In the genomic region with DNA sequence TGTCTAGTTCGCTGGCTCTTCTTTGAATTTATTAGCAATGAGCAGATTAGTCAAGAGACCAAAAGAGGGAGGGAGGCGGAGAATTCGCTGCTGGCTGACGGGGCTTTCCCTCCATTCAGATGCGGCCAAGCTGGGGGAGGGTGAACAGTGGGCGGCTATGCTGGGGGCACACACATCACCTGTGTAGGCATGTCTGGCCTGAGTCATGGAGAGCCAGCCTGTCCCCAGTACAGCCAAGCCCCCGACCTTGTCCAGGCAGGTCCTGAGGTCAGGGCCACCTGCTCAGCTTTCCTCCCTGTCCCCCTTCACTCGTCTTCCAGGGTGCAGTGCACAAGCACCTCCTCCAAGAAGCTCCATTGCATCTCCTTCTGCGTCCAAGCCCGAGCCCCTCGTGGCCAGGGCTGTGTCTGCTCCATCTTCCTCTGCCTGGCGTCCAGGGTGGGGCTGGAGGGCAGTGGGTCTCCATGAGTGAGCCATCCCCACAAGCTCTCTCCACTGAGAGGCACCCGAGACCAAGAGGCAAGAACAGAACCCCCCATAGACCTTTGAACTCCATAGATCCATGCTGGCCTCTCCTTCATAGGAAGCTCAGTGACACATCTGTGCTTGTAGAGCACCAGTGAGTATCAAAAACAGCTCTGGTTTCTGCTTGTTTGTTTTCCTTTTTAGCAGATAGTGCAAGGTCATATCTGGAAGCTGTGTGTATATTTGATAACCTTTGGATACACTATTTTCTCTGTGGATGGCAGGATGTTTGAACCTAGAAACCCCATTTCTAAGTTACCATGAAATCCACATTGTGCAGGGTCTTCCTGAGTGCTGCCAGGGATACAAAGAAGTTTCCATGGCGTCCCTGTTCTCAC, we compare ENCODE assay signal across 1 cellular context.
TF ChIP-seq lines count a peak whose summit lies in the region.

No MANE protein-coding gene starts in this region.

TF ChIP-seq in HepG2, 621 proteins besides CTCF, POLR2A, EP300 and RAD21 (continued from another document and continues in another):
- TF ChIP-seq, protein P1, sequence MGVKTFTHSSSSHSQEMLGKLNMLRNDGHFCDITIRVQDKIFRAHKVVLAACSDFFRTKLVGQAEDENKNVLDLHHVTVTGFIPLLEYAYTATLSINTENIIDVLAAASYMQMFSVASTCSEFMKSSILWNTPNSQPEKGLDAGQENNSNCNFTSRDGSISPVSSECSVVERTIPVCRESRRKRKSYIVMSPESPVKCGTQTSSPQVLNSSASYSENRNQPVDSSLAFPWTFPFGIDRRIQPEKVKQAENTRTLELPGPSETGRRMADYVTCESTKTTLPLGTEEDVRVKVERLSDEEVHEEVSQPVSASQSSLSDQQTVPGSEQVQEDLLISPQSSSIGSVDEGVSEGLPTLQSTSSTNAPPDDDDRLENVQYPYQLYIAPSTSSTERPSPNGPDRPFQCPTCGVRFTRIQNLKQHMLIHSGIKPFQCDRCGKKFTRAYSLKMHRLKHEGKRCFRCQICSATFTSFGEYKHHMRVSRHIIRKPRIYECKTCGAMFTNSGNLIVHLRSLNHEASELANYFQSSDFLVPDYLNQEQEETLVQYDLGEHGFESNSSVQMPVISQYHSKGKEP (CRISPR knock-in tag; IDR thresholded peaks at IDR 0.05) = no peak
- TF ChIP-seq ZNF772 (CRISPR knock-in tag; IDR thresholded peaks at IDR 0.05) (peak; percentile 78; the same call in 1 of the 2 replicates), NFYC (CRISPR knock-in tag; IDR thresholded peaks at IDR 0.05) (no peak), ZNF720 (CRISPR knock-in tag; IDR thresholded peaks at IDR 0.05) (no peak), DPF2 (CRISPR knock-in tag; IDR thresholded peaks at IDR 0.05; ENCODE audit: borderline replicate concordance, low read depth) (peak; percentile 21; the same call in 1 of the 2 replicates), ZNF761 (CRISPR knock-in tag; conservative IDR thresholded peaks at IDR 0.05) (peak; percentile 74; the same call in 1 of the 2 replicates), SP2 (CRISPR knock-in tag; IDR thresholded peaks at IDR 0.05) (no peak), ZNF441 (CRISPR knock-in tag; IDR thresholded peaks at IDR 0.05; ENCODE audit: borderline replicate concordance) (0 out of 2 replicates have a peak, but pooled peaks have one; percentile 69), ADNP (CRISPR knock-in tag; IDR thresholded peaks at IDR 0.05) (no peak), CREM (IDR thresholded peaks at IDR 0.05) (peak; percentile 85), CREM (CRISPR knock-in tag; IDR thresholded peaks at IDR 0.05) (no peak), PRPF4 (IDR thresholded peaks at IDR 0.05; ENCODE audit: low read depth, low read length, poor library complexity, severe bottlenecking) (no peak), NFE2L1 (CRISPR knock-in tag; IDR thresholded peaks at IDR 0.05; ENCODE audit: borderline replicate concordance) (no peak), POLR2G (IDR thresholded peaks at IDR 0.05; ENCODE audit: low read depth, low read length) (peak; percentile 67), HDAC1 (CRISPR knock-in tag; IDR thresholded peaks at IDR 0.05) (peak; percentile 65), ATM (IDR thresholded peaks at IDR 0.05; ENCODE audit: borderline replicate concordance) (no peak), ZNF333 (CRISPR knock-in tag; IDR thresholded peaks at IDR 0.05; ENCODE audit: borderline replicate concordance) (no peak), ZMYM4 (CRISPR knock-in tag; IDR thresholded peaks at IDR 0.05) (peak; percentile 76), TBL1XR1 (IDR thresholded peaks at IDR 0.05; ENCODE audit: borderline replicate concordance, low read length, partially characterized antibody) (peak; percentile 18), GATA4 (IDR thresholded peaks at IDR 0.05; ENCODE audit: borderline replicate concordance, low read depth) (peak; percentile 95), RCOR2 (CRISPR knock-in tag; IDR thresholded peaks at IDR 0.05) (peak; percentile 62), KLF13 (CRISPR knock-in tag; IDR thresholded peaks at IDR 0.05) (no peak), SMAD3 (CRISPR knock-in tag; IDR thresholded peaks at IDR 0.05) (no peak; the same call in 1 of the 2 replicates), XBP1 (CRISPR knock-in tag; IDR thresholded peaks at IDR 0.05) (peak; percentile 64; the same call in 1 of the 2 replicates), JDP2 (CRISPR knock-in tag; IDR thresholded peaks at IDR 0.05; ENCODE audit: borderline replicate concordance) (no peak), RBAK (CRISPR knock-in tag; IDR thresholded peaks at IDR 0.05) (no peak), PCBP1 (IDR thresholded peaks at IDR 0.05; ENCODE audit: borderline replicate concordance, low read depth, low read length) (no peak), SMARCC2 (IDR thresholded peaks at IDR 0.05) (no peak), CBX5 (CRISPR knock-in tag; IDR thresholded peaks at IDR 0.05; ENCODE audit: borderline replicate concordance) (no peak; the same call in 1 of the 2 replicates), RFX1 (IDR thresholded peaks at IDR 0.05) (no peak), MAF1 (CRISPR knock-in tag; IDR thresholded peaks at IDR 0.05; ENCODE audit: borderline replicate concordance) (no peak), KAT7 (CRISPR knock-in tag; IDR thresholded peaks at IDR 0.05; ENCODE audit: borderline replicate concordance) (peak; percentile 12; the same call in 1 of the 2 replicates), ZNF850 (CRISPR knock-in tag; conservative IDR thresholded peaks at IDR 0.05) (no peak), ZNF879 (CRISPR knock-in tag; IDR thresholded peaks at IDR 0.05) (no peak), HMG20B (CRISPR knock-in tag; conservative IDR thresholded peaks at IDR 0.05) (0 out of 2 replicates have a peak, but pooled peaks have one; percentile 48)
- TF ChIP-seq, protein P2, sequence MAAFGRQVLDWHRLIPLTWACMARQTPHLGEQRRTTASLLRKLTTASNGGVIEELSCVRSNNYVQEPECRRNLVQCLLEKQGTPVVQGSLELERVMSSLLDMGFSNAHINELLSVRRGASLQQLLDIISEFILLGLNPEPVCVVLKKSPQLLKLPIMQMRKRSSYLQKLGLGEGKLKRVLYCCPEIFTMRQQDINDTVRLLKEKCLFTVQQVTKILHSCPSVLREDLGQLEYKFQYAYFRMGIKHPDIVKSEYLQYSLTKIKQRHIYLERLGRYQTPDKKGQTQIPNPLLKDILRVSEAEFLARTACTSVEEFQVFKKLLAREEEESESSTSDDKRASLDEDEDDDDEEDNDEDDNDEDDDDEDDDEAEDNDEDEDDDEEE (CRISPR knock-in tag; IDR thresholded peaks at IDR 0.05) = no peak
- TF ChIP-seq, protein P3, sequence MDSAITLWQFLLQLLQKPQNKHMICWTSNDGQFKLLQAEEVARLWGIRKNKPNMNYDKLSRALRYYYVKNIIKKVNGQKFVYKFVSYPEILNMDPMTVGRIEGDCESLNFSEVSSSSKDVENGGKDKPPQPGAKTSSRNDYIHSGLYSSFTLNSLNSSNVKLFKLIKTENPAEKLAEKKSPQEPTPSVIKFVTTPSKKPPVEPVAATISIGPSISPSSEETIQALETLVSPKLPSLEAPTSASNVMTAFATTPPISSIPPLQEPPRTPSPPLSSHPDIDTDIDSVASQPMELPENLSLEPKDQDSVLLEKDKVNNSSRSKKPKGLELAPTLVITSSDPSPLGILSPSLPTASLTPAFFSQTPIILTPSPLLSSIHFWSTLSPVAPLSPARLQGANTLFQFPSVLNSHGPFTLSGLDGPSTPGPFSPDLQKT (CRISPR knock-in tag; IDR thresholded peaks at IDR 0.05; ENCODE audit: borderline replicate concordance) = no peak
- TF ChIP-seq, protein P4, sequence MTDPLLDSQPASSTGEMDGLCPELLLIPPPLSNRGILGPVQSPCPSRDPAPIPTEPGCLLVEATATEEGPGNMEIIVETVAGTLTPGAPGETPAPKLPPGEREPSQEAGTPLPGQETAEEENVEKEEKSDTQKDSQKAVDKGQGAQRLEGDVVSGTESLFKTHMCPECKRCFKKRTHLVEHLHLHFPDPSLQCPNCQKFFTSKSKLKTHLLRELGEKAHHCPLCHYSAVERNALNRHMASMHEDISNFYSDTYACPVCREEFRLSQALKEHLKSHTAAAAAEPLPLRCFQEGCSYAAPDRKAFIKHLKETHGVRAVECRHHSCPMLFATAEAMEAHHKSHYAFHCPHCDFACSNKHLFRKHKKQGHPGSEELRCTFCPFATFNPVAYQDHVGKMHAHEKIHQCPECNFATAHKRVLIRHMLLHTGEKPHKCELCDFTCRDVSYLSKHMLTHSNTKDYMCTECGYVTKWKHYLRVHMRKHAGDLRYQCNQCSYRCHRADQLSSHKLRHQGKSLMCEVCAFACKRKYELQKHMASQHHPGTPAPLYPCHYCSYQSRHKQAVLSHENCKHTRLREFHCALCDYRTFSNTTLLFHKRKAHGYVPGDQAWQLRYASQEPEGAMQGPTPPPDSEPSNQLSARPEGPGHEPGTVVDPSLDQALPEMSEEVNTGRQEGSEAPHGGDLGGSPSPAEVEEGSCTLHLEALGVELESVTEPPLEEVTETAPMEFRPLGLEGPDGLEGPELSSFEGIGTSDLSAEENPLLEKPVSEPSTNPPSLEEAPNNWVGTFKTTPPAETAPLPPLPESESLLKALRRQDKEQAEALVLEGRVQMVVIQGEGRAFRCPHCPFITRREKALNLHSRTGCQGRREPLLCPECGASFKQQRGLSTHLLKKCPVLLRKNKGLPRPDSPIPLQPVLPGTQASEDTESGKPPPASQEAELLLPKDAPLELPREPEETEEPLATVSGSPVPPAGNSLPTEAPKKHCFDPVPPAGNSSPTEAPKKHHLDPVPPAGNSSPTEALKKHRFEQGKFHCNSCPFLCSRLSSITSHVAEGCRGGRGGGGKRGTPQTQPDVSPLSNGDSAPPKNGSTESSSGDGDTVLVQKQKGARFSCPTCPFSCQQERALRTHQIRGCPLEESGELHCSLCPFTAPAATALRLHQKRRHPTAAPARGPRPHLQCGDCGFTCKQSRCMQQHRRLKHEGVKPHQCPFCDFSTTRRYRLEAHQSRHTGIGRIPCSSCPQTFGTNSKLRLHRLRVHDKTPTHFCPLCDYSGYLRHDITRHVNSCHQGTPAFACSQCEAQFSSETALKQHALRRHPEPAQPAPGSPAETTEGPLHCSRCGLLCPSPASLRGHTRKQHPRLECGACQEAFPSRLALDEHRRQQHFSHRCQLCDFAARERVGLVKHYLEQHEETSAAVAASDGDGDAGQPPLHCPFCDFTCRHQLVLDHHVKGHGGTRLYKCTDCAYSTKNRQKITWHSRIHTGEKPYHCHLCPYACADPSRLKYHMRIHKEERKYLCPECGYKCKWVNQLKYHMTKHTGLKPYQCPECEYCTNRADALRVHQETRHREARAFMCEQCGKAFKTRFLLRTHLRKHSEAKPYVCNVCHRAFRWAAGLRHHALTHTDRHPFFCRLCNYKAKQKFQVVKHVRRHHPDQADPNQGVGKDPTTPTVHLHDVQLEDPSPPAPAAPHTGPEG (CRISPR knock-in tag; IDR thresholded peaks at IDR 0.05) = peak; percentile 51; the same call in 1 of the 2 replicates
- TF ChIP-seq, protein P5, sequence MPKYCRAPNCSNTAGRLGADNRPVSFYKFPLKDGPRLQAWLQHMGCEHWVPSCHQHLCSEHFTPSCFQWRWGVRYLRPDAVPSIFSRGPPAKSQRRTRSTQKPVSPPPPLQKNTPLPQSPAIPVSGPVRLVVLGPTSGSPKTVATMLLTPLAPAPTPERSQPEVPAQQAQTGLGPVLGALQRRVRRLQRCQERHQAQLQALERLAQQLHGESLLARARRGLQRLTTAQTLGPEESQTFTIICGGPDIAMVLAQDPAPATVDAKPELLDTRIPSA (CRISPR knock-in tag; IDR thresholded peaks at IDR 0.05; ENCODE audit: borderline replicate concordance) = no peak
- TF ChIP-seq, protein P6, sequence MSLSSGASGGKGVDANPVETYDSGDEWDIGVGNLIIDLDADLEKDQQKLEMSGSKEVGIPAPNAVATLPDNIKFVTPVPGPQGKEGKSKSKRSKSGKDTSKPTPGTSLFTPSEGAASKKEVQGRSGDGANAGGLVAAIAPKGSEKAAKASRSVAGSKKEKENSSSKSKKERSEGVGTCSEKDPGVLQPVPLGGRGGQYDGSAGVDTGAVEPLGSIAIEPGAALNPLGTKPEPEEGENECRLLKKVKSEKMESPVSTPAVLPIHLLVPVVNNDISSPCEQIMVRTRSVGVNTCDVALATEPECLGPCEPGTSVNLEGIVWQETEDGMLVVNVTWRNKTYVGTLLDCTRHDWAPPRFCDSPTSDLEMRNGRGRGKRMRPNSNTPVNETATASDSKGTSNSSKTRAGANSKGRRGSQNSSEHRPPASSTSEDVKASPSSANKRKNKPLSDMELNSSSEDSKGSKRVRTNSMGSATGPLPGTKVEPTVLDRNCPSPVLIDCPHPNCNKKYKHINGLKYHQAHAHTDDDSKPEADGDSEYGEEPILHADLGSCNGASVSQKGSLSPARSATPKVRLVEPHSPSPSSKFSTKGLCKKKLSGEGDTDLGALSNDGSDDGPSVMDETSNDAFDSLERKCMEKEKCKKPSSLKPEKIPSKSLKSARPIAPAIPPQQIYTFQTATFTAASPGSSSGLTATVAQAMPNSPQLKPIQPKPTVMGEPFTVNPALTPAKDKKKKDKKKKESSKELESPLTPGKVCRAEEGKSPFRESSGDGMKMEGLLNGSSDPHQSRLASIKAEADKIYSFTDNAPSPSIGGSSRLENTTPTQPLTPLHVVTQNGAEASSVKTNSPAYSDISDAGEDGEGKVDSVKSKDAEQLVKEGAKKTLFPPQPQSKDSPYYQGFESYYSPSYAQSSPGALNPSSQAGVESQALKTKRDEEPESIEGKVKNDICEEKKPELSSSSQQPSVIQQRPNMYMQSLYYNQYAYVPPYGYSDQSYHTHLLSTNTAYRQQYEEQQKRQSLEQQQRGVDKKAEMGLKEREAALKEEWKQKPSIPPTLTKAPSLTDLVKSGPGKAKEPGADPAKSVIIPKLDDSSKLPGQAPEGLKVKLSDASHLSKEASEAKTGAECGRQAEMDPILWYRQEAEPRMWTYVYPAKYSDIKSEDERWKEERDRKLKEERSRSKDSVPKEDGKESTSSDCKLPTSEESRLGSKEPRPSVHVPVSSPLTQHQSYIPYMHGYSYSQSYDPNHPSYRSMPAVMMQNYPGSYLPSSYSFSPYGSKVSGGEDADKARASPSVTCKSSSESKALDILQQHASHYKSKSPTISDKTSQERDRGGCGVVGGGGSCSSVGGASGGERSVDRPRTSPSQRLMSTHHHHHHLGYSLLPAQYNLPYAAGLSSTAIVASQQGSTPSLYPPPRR (CRISPR knock-in tag; IDR thresholded peaks at IDR 0.05; ENCODE audit: borderline replicate concordance) = peak; percentile 94
- TF ChIP-seq, protein P7, sequence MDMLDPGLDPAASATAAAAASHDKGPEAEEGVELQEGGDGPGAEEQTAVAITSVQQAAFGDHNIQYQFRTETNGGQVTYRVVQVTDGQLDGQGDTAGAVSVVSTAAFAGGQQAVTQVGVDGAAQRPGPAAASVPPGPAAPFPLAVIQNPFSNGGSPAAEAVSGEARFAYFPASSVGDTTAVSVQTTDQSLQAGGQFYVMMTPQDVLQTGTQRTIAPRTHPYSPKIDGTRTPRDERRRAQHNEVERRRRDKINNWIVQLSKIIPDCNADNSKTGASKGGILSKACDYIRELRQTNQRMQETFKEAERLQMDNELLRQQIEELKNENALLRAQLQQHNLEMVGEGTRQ (IDR thresholded peaks at IDR 0.05; ENCODE audit: low read depth, low read length) = no peak
- TF ChIP-seq, protein P7 (CRISPR knock-in tag; IDR thresholded peaks at IDR 0.05; ENCODE audit: borderline replicate concordance) = no peak
- TF ChIP-seq, protein P8, sequence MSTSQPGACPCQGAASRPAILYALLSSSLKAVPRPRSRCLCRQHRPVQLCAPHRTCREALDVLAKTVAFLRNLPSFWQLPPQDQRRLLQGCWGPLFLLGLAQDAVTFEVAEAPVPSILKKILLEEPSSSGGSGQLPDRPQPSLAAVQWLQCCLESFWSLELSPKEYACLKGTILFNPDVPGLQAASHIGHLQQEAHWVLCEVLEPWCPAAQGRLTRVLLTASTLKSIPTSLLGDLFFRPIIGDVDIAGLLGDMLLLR (CRISPR knock-in tag; IDR thresholded peaks at IDR 0.05) = no peak
